ENCODE assay signal across 8 cellular contexts in the genomic region with DNA sequence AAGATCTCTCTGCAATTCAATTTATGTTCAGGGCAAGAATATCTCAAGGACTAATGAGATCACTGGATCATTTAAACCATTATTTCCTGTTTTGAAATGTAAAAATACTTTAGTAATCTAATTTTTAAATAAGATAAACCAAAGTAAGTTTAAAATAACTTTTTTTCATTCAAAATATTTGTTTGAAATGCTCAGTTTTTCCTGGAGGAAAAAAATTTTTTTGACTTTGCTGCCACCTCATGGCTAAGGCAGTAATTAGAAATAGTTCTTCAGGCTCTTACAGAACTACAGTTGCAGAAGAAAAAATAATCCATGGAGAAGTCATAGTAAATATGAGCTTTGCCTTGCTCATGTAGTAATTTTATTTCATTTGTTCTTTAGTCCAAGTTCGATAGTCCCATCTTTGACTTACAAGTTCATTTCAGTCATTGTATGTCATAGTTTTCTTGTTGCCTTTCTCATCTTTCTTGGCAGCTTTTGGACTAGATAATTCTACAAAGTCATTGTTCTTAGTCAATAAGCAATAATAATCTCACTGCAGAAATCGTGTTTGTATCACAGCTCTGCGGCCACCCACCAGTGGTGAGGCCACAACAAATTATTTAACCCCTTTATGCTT.
DNase-seq lines count a peak whose midpoint lies in the region; ATAC-seq, FAIRE-seq and TF ChIP-seq lines count a peak whose summit lies in the region.

No MANE protein-coding gene starts in this region.

- no peaks in the 10 kb centered on the region for H3K4me1 Mint-ChIP-seq in CD14-positive monocyte

- no peak for FAIRE-seq in GM12892 (lab: Jason Lieb, UNC)

- TF ChIP-seq CTCF in CD14-positive monocyte (IDR thresholded peaks at IDR 0.05), result peak; percentile 60
- peak; percentile 67 for TF ChIP-seq CTCF in epithelial cell of proximal tubule (conservative IDR thresholded peaks at IDR 0.05; ENCODE audit: low read depth, low read length)

- no peak for DNase-seq in CD14-positive monocyte (ENCODE audit: low spot score)
- DNase-seq in OCI-M1 (lab: John Stamatoyannopoulos, UW), result peak; percentile 68
- no peak for DNase-seq in epithelial cell of proximal tubule (ENCODE audit: low read depth)
- DNase-seq in retina, result peak; percentile 39
- no peak for DNase-seq in GM12892 (ENCODE audit: insufficient read length)

- peaks cover 2 to 3% (median 3%) of the 10 kb centered on the region in 3 donors for H3K27me3 Mint-ChIP-seq in CD14-positive monocyte (ENCODE audit: low read depth in 3 of 3)

- no peak for TF ChIP-seq POLR2A in GM12892 (IDR thresholded peaks at IDR 0.05; ENCODE audit: low read depth, low read length)

- intact Hi-C loops in CD14-positive monocyte (cut with micrococcal nuclease), result no loop called here

- no peak overlapping the region for H3K27ac Mint-ChIP-seq in CD14-positive monocyte

- H3K36me3 Mint-ChIP-seq in CD14-positive monocyte, result no peaks in the 10 kb centered on the region

- peak; percentile 57 for ATAC-seq in GM19035 (IDR thresholded peaks at IDR 0.05; ENCODE audit: unreplicated experiment)
- no peak for ATAC-seq in HG02852 (IDR thresholded peaks at IDR 0.05; ENCODE audit: unreplicated experiment)
- no peak for ATAC-seq in GM19397 (IDR thresholded peaks at IDR 0.05; ENCODE audit: unreplicated experiment)

- no peak overlapping the region for H3K4me3 Mint-ChIP-seq in CD14-positive monocyte

- no peak overlapping the region for H3K4me3 ChIP-seq in epithelial cell of proximal tubule (ENCODE audit: low read depth, low read length)

- H3K9me3 Mint-ChIP-seq in CD14-positive monocyte, result no peaks in the 10 kb centered on the region

Comparison
In these comparisons a context has a peak if more than half of its experiments do, and no peak if none do; other contexts are left out.
1. DNase-seq: peak in OCI-M1 (single experiment) and retina (single experiment); none in CD14-positive monocyte (single experiment), epithelial cell of proximal tubule (single experiment) and GM12892 (single experiment).